ENCODE assay signal across 13 cellular contexts in the genomic region with DNA sequence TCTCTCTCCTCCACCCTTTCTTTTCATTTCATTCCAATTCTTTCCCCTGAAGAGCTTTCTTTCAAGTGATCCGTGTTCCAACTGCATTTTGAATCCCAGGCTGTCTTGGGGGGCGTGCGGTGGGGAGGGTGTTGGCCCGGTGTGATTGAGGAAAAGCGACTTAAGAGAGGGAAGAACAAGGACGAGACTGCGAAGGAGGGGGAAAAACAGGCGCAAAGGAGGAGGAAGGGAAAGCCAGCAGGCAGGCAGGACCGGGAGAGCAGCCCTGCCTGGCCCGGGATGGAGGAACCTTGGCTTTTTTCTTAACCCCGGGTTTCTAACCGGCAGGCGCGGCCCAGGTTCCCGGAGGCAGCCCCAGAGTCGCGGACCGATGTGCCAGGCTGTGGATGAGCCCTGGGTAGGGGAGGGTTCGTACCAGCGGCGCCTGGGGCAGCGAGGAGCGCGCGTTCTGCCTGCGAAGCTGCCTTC. TPM values are rescaled to one million over a fixed set of nuclear protein-coding genes. Genes with fewer than 3 reads are reported as not detected.
DNase-seq lines count a peak whose midpoint lies in the region; ATAC-seq and TF ChIP-seq lines count a peak whose summit lies in the region.
"Had no signal": no experiment of that assay in that cellular context is flagged by ENCODE, and none has a peak within 500 bp of the region (broad histone marks: within the 10 kb centered on the region; RNA-seq: fewer than 3 reads in every experiment).

No MANE protein-coding gene starts in this region.

- H3K27me3 ChIP-seq in body of pancreas: peaks cover 0 to 57% of the 10 kb centered on the region in 2 donors
- H3K27me3 ChIP-seq: BLaER1 treated with 17β-estradiol and CSF1 and Interleukin-3, amounts not matched to agents 10 nM and 100 nM had no signal

- no peak overlapping the region for H3K4me3 Mint-ChIP-seq in activated CD4-positive, alpha-beta T cell treated with anti-CD3 and anti-CD28 coated beads for 36 hours
- H3K4me3 Mint-ChIP-seq in brain: peak overlapping the region; percentile 83 to 90 (median 88)
- peak overlapping the region; percentile 75 for H3K4me3 Mint-ChIP-seq in neural crest cell

- no peak overlapping the region for H3K27ac Mint-ChIP-seq in activated CD4-positive, alpha-beta T cell treated with anti-CD3 and anti-CD28 coated beads for 36 hours
- H3K27ac Mint-ChIP-seq in brain (peak overlapping the region; percentile 3 to 89 (median 80)), neural crest cell (ENCODE audit: unreplicated experiment) (peak overlapping the region; percentile 86)
- H3K27ac Mint-ChIP-seq: IgD-negative memory B cell had no signal

- CTCF ChIA-PET in activated CD4-positive, alpha-beta T cell treated with anti-CD3 and anti-CD28 coated beads for 36 hours (lab: Charles Lee): interaction anchor here (1.1 kb wide), 1 partner anchor 11 kb away, joined by 3 read pairs; no protein-coding TSS in a partner anchor

- no peaks in the 10 kb centered on the region for H3K9me3 ChIP-seq in body of pancreas

- no peak overlapping the region for H3K4me3 ChIP-seq in body of pancreas
- H3K4me3 ChIP-seq: BLaER1 treated with 17β-estradiol and CSF1 and Interleukin-3, amounts not matched to agents 10 nM and 100 nM; SJSA1 had no signal

- POLR2A ChIA-PET in activated CD4-positive, alpha-beta T cell treated with anti-CD3 and anti-CD28 coated beads for 36 hours (lab: Charles Lee): no interaction called here

- no peak for ATAC-seq in activated CD4-positive, alpha-beta T cell treated with anti-CD3 and anti-CD28 coated beads for 36 hours
- no peak for ATAC-seq in body of pancreas

- peaks cover 63% of the 10 kb centered on the region for H3K27me3 Mint-ChIP-seq in activated CD4-positive, alpha-beta T cell treated with anti-CD3 and anti-CD28 coated beads for 36 hours
- H3K27me3 Mint-ChIP-seq in brain (peaks cover 98% of the 10 kb centered on the region), neural crest cell (ENCODE audit: low read depth) (peaks cover 97% of the 10 kb centered on the region)

- H3K36me3 Mint-ChIP-seq in activated CD4-positive, alpha-beta T cell treated with anti-CD3 and anti-CD28 coated beads for 36 hours (ENCODE audit: low read depth): no peaks in the 10 kb centered on the region
- H3K36me3 Mint-ChIP-seq in brain: no peaks in the 10 kb centered on the region
- no peaks in the 10 kb centered on the region for H3K36me3 Mint-ChIP-seq in neural crest cell (ENCODE audit: low read depth)

- no peak for TF ChIP-seq POLR2A in body of pancreas (IDR thresholded peaks at IDR 0.05)

- H3K4me1 Mint-ChIP-seq in activated CD4-positive, alpha-beta T cell treated with anti-CD3 and anti-CD28 coated beads for 36 hours: peaks cover 21% of the 10 kb centered on the region
- H3K4me1 Mint-ChIP-seq in brain (peaks cover 39% of the 10 kb centered on the region), neural crest cell (peaks cover 23% of the 10 kb centered on the region)

- WGBS in body of pancreas, 2 donors: 1 to 8% methylated on average over 22 to 26 of the region's 26 CpGs

- H3K27ac ChIP-seq in body of pancreas: no peak overlapping the region
- H3K27ac ChIP-seq: BLaER1 treated with 17β-estradiol and CSF1 and Interleukin-3, amounts not matched to agents 10 nM and 100 nM; SJSA1; spleen had no signal

- intact Hi-C loops in activated CD4-positive, alpha-beta T cell treated with anti-CD3 and anti-CD28 coated beads for 36 hours (cut with DNase I, micrococcal nuclease): no loop called here
- intact Hi-C loops in body of pancreas (cut with DNase I): no loop called here

- H3K9me3 Mint-ChIP-seq in activated CD4-positive, alpha-beta T cell treated with anti-CD3 and anti-CD28 coated beads for 36 hours (ENCODE audit: low read depth): peaks cover 4% of the 10 kb centered on the region
- H3K9me3 Mint-ChIP-seq in brain: peaks cover 0 to 7% (median 0%) of the 10 kb centered on the region in 5 experiments
- H3K9me3 Mint-ChIP-seq in neural crest cell: no peaks in the 10 kb centered on the region

- TF ChIP-seq CTCF in GM10266 (IDR thresholded peaks at IDR 0.05; ENCODE audit: control insufficient read depth, insufficient read depth, low read depth, missing control alignments) (no peak), brain (conservative IDR thresholded peaks at IDR 0.05) (no peak), neural crest cell (conservative IDR thresholded peaks at IDR 0.05) (no peak), body of pancreas (IDR thresholded peaks at IDR 0.05) (no peak)

- peaks cover 46% of the 10 kb centered on the region for H3K4me1 ChIP-seq in body of pancreas

- H3K36me3 ChIP-seq in body of pancreas (replicated peaks in 1 of 2; ENCODE audit: insufficient read depth in 1 of 2, low read depth in 2 of 2): no peaks in the 10 kb centered on the region
- H3K36me3 ChIP-seq: BLaER1 treated with 17β-estradiol and CSF1 and Interleukin-3, amounts not matched to agents 10 nM and 100 nM; SJSA1; spleen had no signal

- peak; percentile 9 for DNase-seq in activated CD4-positive, alpha-beta T cell treated with anti-CD3 and anti-CD28 coated beads for 36 hours
- no peak for DNase-seq in activated CD4-positive, alpha-beta T cell treated with anti-CD3 and anti-CD28 coated beads, Interleukin-2, amount 50 U/mL, for 1 hour
- DNase-seq in GM10266 (ENCODE audit: extremely low spot score) (peak; percentile 38), neural crest cell (ENCODE audit: low read depth, low spot score) (no peak), body of pancreas (no peak), islet precursor cell (no peak)
- no peak for DNase-seq in activated effector memory CD4-positive, alpha-beta T cell treated with Interleukin-2 at 50 U/mL for 16 hours
- DNase-seq: aorta, spleen had no signal

RNA-seq across cellular contexts. Expression of a gene that starts 1.3 kb away (rescaled TPM):
- total RNA-seq in activated CD4-positive, alpha-beta T cell treated with anti-CD3 and anti-CD28 coated beads for 36 hours: not detected
- polyA plus RNA-seq in brain (ENCODE audit: insufficient read depth, low read depth, low replicate concordance): 29.7 TPM
- total RNA-seq in neural crest cell: 0.57 and 0.68 TPM in 2 replicates
- total RNA-seq in body of pancreas: 10 to 100 TPM in 1 of 2 donors, 1 to 10 TPM in 1; 7.3 to 28.0 TPM
- total RNA-seq: SJSA1 had no signal
- polyA plus RNA-seq: aorta, IgD-negative memory B cell had no signal

Comparison
In these comparisons a context has a peak if more than half of its experiments do, and no peak if none do; other contexts are left out.
1. DNase-seq: peak in activated CD4-positive, alpha-beta T cell treated with anti-CD3 and anti-CD28 coated beads for 36 hours (single experiment) and GM10266 (single experiment); none in activated CD4-positive, alpha-beta T cell treated with anti-CD3 and anti-CD28 coated beads, Interleukin-2, amount 50 U/mL, for 1 hour (single experiment), neural crest cell (single experiment), activated effector memory CD4-positive, alpha-beta T cell treated with Interleukin-2 at 50 U/mL for 16 hours (single experiment), body of pancreas (0 of 4) and islet precursor cell (single experiment).